ENCODE assay signal across 8 cellular contexts in genomic region chr19:23914402-23915286, GRCh38. TPM values are rescaled to one million over a fixed set of nuclear protein-coding genes. Genes with fewer than 3 reads are reported as not detected.
DNase-seq lines count a peak whose midpoint lies in the region; TF ChIP-seq lines count a peak whose summit lies in the region.

Gene ZNF726 (plus strand): TSS chr19:23914886. CDS start chr19:23914995, 109 bp downstream.

- in situ Hi-C loops in Caki2 (cut with HindIII; ENCODE audit: low pct_unique_long_range_greater_than_20kb, low sequenced_read_pairs) = no loop called here

- H3K4me1 ChIP-seq in suprapubic skin = peaks cover 13% of the 10 kb centered on the region

- TF ChIP-seq CTCF in GM20000 (IDR thresholded peaks at IDR 0.05; ENCODE audit: extremely low read depth, missing control alignments) (no peak), suprapubic skin (IDR thresholded peaks at IDR 0.05) (no peak)

- H3K36me3 ChIP-seq in suprapubic skin = no peaks in the 10 kb centered on the region

- no peaks in the 10 kb centered on the region for H3K27me3 ChIP-seq in suprapubic skin

- 18% methylated on average over 21 of the region's 44 CpGs for WGBS in suprapubic skin

- peak; percentile 94 for DNase-seq in Caki2 (ENCODE audit: low read depth)
- DNase-seq in GM20000 (ENCODE audit: low spot score) = peak; percentile 82
- DNase-seq in HT1080 (ENCODE audit: low read depth) = peak; percentile 92
- peak; percentile 83 for DNase-seq in activated gamma-delta T cell treated with Interleukin-2 at 50 U/mL for 16 hours
- peak; percentile 88 for DNase-seq in foreskin melanocyte
- DNase-seq in occipital lobe (lab: John Stamatoyannopoulos, UW) = peak; percentile 83
- DNase-seq in suprapubic skin (ENCODE audit: low spot score in 2 of 2) = peak; percentile 91 to 95

- TF ChIP-seq POLR2A in Raji (IDR thresholded peaks at IDR 0.05; ENCODE audit: insufficient read depth, low read depth, low read length) = peak; percentile 44; the same call in 1 of the 2 replicates
- no peak for TF ChIP-seq POLR2A in suprapubic skin (IDR thresholded peaks at IDR 0.05)

- H3K4me3 ChIP-seq in suprapubic skin = peak within 1 kb of the TSS; percentile 57

- TF ChIP-seq EP300 in suprapubic skin (IDR thresholded peaks at IDR 0.05) = no peak

- H3K27ac ChIP-seq in suprapubic skin = peak within 1 kb of the TSS; percentile 42

- no peaks in the 10 kb centered on the region for H3K9me3 ChIP-seq in suprapubic skin

RNA-seq across cellular contexts. Expression of gene ZNF726, which starts in this region (rescaled TPM):
- 4.9 and 12.7 TPM in 2 replicates for total RNA-seq in Caki2 (2014; rRNA removed; shearing (Covaris generic); ENCODE audit: low replicate concordance)
- 8.7 and 8.8 TPM in 2 replicates for total RNA-seq in HT1080 (2014; rRNA removed; shearing (Covaris generic))
- 1.9 and 2.3 TPM in 2 replicates for polyA plus RNA-seq in HT1080 (2015; cell fraction: cytosol; rRNA removed)
- 4.7 and 5.6 TPM in 2 replicates for polyA plus RNA-seq in HT1080 (2015; cell fraction: nucleus; rRNA removed)
- total RNA-seq in occipital lobe (13.3 TPM), suprapubic skin (10 to 100 TPM in 2 of 4 donors, 1 to 10 TPM in 2; 6.0 to 13.4 (median 9.8) TPM)

Comparison
In these comparisons a context has a peak if more than half of its experiments do, and no peak if none do; other contexts are left out.
1. Peak in every context shown above with its lines: DNase-seq, H3K4me3 ChIP-seq and H3K27ac ChIP-seq.